ENCODE assay signal across 8 cellular contexts in the genomic region with DNA sequence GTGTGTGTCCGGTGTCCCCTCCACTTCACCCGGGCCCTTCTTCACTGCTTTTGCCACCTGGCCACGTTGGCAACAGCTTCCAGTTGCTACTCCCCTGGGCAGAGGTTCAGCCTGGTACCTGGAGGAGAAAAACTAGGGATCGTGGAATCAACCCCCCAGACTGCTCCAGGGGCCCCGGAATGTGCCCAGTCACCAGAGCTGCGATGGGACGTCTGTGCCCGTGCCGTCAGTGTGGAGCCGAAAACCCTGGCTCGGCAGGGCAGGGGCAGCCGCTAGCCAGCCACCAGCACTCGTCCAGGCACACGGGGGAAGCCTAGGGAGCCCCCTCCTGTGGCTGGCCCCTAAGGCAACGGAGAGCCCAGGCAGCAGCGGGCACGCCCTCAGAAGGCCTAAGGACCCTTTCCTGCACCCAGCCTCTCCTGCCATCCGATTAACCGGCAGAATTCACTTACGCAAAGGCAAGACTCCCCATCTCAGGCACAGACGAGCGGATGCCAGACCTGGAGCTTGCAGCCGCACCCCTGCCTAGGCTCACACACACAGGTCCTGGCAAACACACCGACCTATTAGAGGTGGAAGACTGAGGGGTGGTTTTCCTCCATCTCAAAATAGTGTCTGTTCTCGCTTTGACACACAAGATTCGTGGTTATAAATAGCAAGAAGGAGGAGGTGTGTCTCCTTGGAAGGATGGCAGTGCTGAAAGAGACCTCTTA.
DNase-seq lines count a peak whose midpoint lies in the region; ATAC-seq and TF ChIP-seq lines count a peak whose summit lies in the region.

No MANE protein-coding gene starts in this region.

- no peak for TF ChIP-seq CTCF in activated CD8-positive, alpha-beta T cell treated with anti-CD3 and anti-CD28 coated beads for 36 hours (IDR thresholded peaks at IDR 0.05)
- no peak for TF ChIP-seq CTCF in testis (IDR thresholded peaks at IDR 0.05)

- no peak for DNase-seq in activated T-cell treated with anti-CD3 and anti-CD28 coated beads, Interleukin-2, amount 50 U/mL, for 4 hours
- DNase-seq in activated T-cell treated with anti-CD3 and anti-CD28 coated beads, Interleukin-2, amount 50 U/mL, for 1 hour: no peak
- no peak for DNase-seq in activated CD8-positive, alpha-beta T cell treated with anti-CD3 and anti-CD28 coated beads for 36 hours
- DNase-seq in testis: no peak
- no peak for DNase-seq in NCI-H2029 treated with DMSO at 0.1 percent for 48 hours (lab: John Stamatoyannopoulos, UW)
- DNase-seq in RKO (ENCODE audit: low spot score): no peak
- DNase-seq in stimulated activated CD4-positive, alpha-beta T cell treated with anti-CD3 and anti-CD28 coated beads, Interleukin-4, amount 100 ng/mL, for 1 hour: no peak

- intact Hi-C loops in activated CD8-positive, alpha-beta T cell treated with anti-CD3 and anti-CD28 coated beads for 36 hours (cut with micrococcal nuclease): loop anchor here (5.0 kb wide), 1 partner anchor 60 kb away; the partner anchor contains the start of gene FBXL14
- intact Hi-C loops in testis (cut with DNase I; ENCODE audit: low total_unique reads): no loop called here

- CTCF ChIA-PET in activated CD8-positive, alpha-beta T cell treated with anti-CD3 and anti-CD28 coated beads for 36 hours (lab: Charles Lee): interaction anchor here (1.0 to 3.1 kb wide), 6 partner anchors 15 to 414 kb away, joined by 3 to 30 read pairs (median 3); no protein-coding TSS in a partner anchor

- H3K9me3 ChIP-seq in iPS-18a (ENCODE audit: control insufficient read depth, low read depth, low read length) (no peaks in the 10 kb centered on the region), testis (no peaks in the 10 kb centered on the region)

- H3K27me3 ChIP-seq in iPS-18a (ENCODE audit: control insufficient read depth, insufficient read depth, low read length) (peaks cover 72% of the 10 kb centered on the region), testis (no peaks in the 10 kb centered on the region)

- H3K36me3 Mint-ChIP-seq in activated T-cell treated with anti-CD3 and anti-CD28 coated beads, Interleukin-2, amount 50 U/mL, for 4 hours (ENCODE audit: insufficient read depth): no peaks in the 10 kb centered on the region
- H3K36me3 Mint-ChIP-seq in activated CD8-positive, alpha-beta T cell treated with anti-CD3 and anti-CD28 coated beads for 36 hours (ENCODE audit: low read depth): no peaks in the 10 kb centered on the region

- H3K4me1 Mint-ChIP-seq in activated T-cell treated with anti-CD3 and anti-CD28 coated beads, Interleukin-2, amount 50 U/mL, for 4 hours (ENCODE audit: low read depth): peaks cover 30% of the 10 kb centered on the region
- H3K4me1 Mint-ChIP-seq in activated CD8-positive, alpha-beta T cell treated with anti-CD3 and anti-CD28 coated beads for 36 hours (ENCODE audit: low read depth): peaks cover 32% of the 10 kb centered on the region

- no peak for TF ChIP-seq POLR2A in testis (IDR thresholded peaks at IDR 0.05)

- H3K9me3 Mint-ChIP-seq in activated T-cell treated with anti-CD3 and anti-CD28 coated beads, Interleukin-2, amount 50 U/mL, for 4 hours: no peaks in the 10 kb centered on the region
- no peaks in the 10 kb centered on the region for H3K9me3 Mint-ChIP-seq in activated CD8-positive, alpha-beta T cell treated with anti-CD3 and anti-CD28 coated beads for 36 hours

- H3K27ac Mint-ChIP-seq in activated CD8-positive, alpha-beta T cell treated with anti-CD3 and anti-CD28 coated beads for 36 hours: no peak overlapping the region

- H3K36me3 ChIP-seq in iPS-18a (ENCODE audit: control insufficient read depth, low read depth, low read length) (no peaks in the 10 kb centered on the region), testis (ENCODE audit: low read depth, missing control alignments) (no peaks in the 10 kb centered on the region)

- no peak overlapping the region for H3K27ac ChIP-seq in iPS-18a (ENCODE audit: low read length)
- H3K27ac ChIP-seq in testis: no peak overlapping the region

- H3K4me3 ChIP-seq in iPS-18a (ENCODE audit: low read length): peak overlapping the region; percentile 41
- peak overlapping the region; percentile 47 to 62 for H3K4me3 ChIP-seq in testis

- WGBS in testis, 2 donors: 45 to 48% methylated on average over 19 to 26 of the region's 26 CpGs

- H3K27me3 Mint-ChIP-seq in activated T-cell treated with anti-CD3 and anti-CD28 coated beads, Interleukin-2, amount 50 U/mL, for 4 hours (ENCODE audit: low read depth): peaks cover 65% of the 10 kb centered on the region
- H3K27me3 Mint-ChIP-seq in activated CD8-positive, alpha-beta T cell treated with anti-CD3 and anti-CD28 coated beads for 36 hours: peaks cover 68% of the 10 kb centered on the region

- no peak overlapping the region for H3K9ac ChIP-seq in iPS-18a (ENCODE audit: low read length)

- peak overlapping the region; percentile 74 for H3K4me3 Mint-ChIP-seq in activated T-cell treated with anti-CD3 and anti-CD28 coated beads, Interleukin-2, amount 50 U/mL, for 4 hours
- peak overlapping the region; percentile 27 for H3K4me3 Mint-ChIP-seq in activated CD8-positive, alpha-beta T cell treated with anti-CD3 and anti-CD28 coated beads for 36 hours

- ATAC-seq in activated T-cell treated with anti-CD3 and anti-CD28 coated beads, Interleukin-2, amount 50 U/mL, for 4 hours: no peak
- no peak for ATAC-seq in activated CD8-positive, alpha-beta T cell treated with anti-CD3 and anti-CD28 coated beads for 36 hours

- POLR2A ChIA-PET in activated CD8-positive, alpha-beta T cell treated with anti-CD3 and anti-CD28 coated beads for 36 hours (lab: Charles Lee): interaction anchor here (1.2 kb wide), 1 partner anchor 135 kb away, joined by 3 read pairs; no protein-coding TSS in a partner anchor

- no peaks in the 10 kb centered on the region for H3K4me1 ChIP-seq in iPS-18a (ENCODE audit: control insufficient read depth, low read depth, low read length)
- no peaks in the 10 kb centered on the region for H3K4me1 ChIP-seq in testis
